ENCODE assay signal across 8 cellular contexts in the genomic region with DNA sequence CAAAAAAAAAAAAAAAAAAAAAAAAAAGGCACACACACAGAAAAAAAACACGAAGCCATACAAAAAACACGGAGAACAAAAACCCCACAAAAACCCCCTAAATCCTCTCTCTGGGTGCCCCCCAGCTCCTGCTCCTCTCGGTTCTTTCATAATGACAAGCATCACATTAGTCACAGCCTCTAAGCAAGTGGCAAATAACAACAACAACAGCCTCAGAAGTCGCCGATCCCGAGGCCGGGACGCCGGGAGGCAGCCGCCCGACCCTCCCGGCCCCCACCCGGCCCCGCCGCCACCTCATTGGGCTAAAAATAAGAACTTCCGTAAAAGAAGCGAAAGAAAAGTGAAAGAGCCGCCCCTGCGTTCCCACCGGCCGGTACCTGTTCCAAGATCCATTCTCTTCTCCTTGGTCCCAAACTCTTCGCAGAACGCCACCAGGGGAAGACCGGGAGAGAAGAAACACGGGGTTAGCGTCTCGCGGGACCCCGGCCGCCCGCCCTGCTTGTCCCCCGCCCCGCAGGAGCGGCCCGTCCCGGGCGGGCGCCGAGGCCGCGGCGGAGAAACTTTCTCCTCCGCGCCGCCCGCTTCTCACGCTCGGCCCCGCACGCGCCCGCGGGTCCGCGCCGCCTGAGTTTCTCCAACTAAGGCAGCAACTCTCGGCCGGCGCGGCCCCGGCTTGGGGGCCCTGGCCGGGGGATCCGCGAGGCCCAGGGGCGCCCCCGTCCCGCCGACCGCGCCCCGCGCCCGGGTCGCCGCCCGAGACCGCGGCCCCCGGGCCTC.
A peak's percentile ranks its signal among the peaks of the same experiment; 100 is the strongest.
DNase-seq lines count a peak whose midpoint lies in the region; ATAC-seq and TF ChIP-seq lines count a peak whose summit lies in the region.

No MANE protein-coding gene starts in this region.

- no peak for ATAC-seq in GM18517 (IDR thresholded peaks at IDR 0.05; ENCODE audit: unreplicated experiment)

- peak overlapping the region; percentile 71 for H3K4me3 Mint-ChIP-seq in dendritic cell treated with granulocyte-macrophage colony-stimulating factor and Interleukin-4, amounts not matched to agents 40 ng/mL and 50 ng/mL, for 4 days

- H3K4me1 ChIP-seq in mononuclear cell (ENCODE audit: insufficient read depth, low read length) (peaks cover 24% of the 10 kb centered on the region), testis (no peaks in the 10 kb centered on the region)

- H3K27me3 ChIP-seq in mononuclear cell (ENCODE audit: insufficient read depth, low read length) (no peaks in the 10 kb centered on the region), testis (no peaks in the 10 kb centered on the region)

- TF ChIP-seq POLR2A in testis (IDR thresholded peaks at IDR 0.05): no peak

- peak overlapping the region; percentile 50 for H3K27ac Mint-ChIP-seq in dendritic cell treated with granulocyte-macrophage colony-stimulating factor and Interleukin-4, amounts not matched to agents 40 ng/mL and 50 ng/mL, for 4 days

- intact Hi-C loops in dendritic cell treated with granulocyte-macrophage colony-stimulating factor and Interleukin-4, amounts not matched to agents 40 ng/mL and 50 ng/mL, for 4 days (cut with micrococcal nuclease): loop anchor here (5.0 kb wide), 1 partner anchor 181 kb away; no protein-coding TSS in a partner anchor
- intact Hi-C loops in testis (cut with DNase I; ENCODE audit: low total_unique reads): no loop called here

- H3K4me3 ChIP-seq in WI38 (ENCODE audit: low read depth, low read length): peak overlapping the region; percentile 59
- peak overlapping the region; percentile 78 for H3K4me3 ChIP-seq in mononuclear cell (ENCODE audit: low read length)
- peak overlapping the region; percentile 56 to 75 for H3K4me3 ChIP-seq in testis

- H3K36me3 ChIP-seq in testis (ENCODE audit: low read depth, missing control alignments): no peaks in the 10 kb centered on the region

- peak; percentile 37 for DNase-seq in stimulated activated CD4-positive, alpha-beta T cell treated with anti-CD3 and anti-CD28 coated beads, Interleukin-12 subunit alpha, Interleukin-12 subunit beta, amount 100 ng/mL, for 4 hours
- DNase-seq in stimulated activated CD4-positive, alpha-beta T cell treated with anti-CD3 and anti-CD28 coated beads, Interleukin-1b, Interleukin-23, amount 100 ng/mL, for 48 hours: no peak
- DNase-seq in KBM-7 (peak; percentile 63), testis (peak; percentile 52)

- WGBS in testis, 2 donors: 0 to 1% methylated on average over 45 to 73 of the region's 79 CpGs

- no peaks in the 10 kb centered on the region for H3K36me3 Mint-ChIP-seq in dendritic cell treated with granulocyte-macrophage colony-stimulating factor and Interleukin-4, amounts not matched to agents 40 ng/mL and 50 ng/mL, for 4 days (ENCODE audit: low read depth)

- no peaks in the 10 kb centered on the region for H3K9me3 Mint-ChIP-seq in dendritic cell treated with granulocyte-macrophage colony-stimulating factor and Interleukin-4, amounts not matched to agents 40 ng/mL and 50 ng/mL, for 4 days

- peaks cover 29% of the 10 kb centered on the region for H3K4me1 Mint-ChIP-seq in dendritic cell treated with granulocyte-macrophage colony-stimulating factor and Interleukin-4, amounts not matched to agents 40 ng/mL and 50 ng/mL, for 4 days (ENCODE audit: low read depth)

- H3K9me3 ChIP-seq in mononuclear cell (ENCODE audit: low read depth, low read length): no peaks in the 10 kb centered on the region
- H3K9me3 ChIP-seq in testis: no peaks in the 10 kb centered on the region

- H3K27ac ChIP-seq in testis: peak overlapping the region; percentile 50 to 54

- in situ Hi-C loops in KBM-7 (cut with MboI; ENCODE audit: low pct_unique_long_range_greater_than_20kb, low sequenced_read_pairs): no loop called here

- peaks cover 31% of the 10 kb centered on the region for H3K27me3 Mint-ChIP-seq in dendritic cell treated with granulocyte-macrophage colony-stimulating factor and Interleukin-4, amounts not matched to agents 40 ng/mL and 50 ng/mL, for 4 days

- TF ChIP-seq CTCF in WI38 (IDR thresholded peaks at IDR 0.05; ENCODE audit: low read depth, low read length) (no peak), testis (IDR thresholded peaks at IDR 0.05) (no peak)
